Comparison of ENCODE assay signal across 8 cellular contexts in the genomic region with DNA sequence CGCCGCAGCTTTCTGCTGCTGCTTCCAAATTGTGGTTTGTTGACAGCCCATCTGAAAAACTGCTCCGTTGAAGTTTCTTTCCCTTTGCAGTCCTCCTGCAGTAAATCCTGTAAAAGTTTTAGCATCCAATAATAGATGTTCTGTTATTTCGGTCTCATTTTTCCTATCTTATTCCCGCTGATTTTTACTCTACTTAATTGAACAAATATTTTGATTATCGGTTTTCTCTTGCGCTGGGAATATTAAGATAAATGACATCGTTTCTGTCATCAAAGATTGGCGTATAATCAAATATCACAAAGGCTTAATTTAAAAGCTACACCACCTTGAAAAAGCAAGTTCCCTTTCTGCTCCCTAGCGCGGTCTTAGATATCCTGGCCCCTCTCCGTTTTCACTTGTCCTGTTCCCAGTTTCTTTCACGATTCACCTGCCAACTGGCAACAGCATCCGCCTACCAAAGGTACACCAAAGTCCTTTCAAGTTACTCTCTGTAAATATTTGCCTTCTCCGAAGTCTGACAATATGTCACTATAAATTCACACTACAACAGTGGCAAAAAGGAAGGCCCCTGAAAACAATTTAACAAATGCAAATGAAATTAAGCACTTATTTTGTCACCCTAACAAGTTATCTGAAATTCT. TPM values are rescaled to one million over a fixed set of nuclear protein-coding genes. Genes with fewer than 3 reads are reported as not detected.
DNase-seq lines count a peak whose midpoint lies in the region; ATAC-seq and TF ChIP-seq lines count a peak whose summit lies in the region.

No MANE protein-coding gene starts in this region.

- ATAC-seq in HG02970 (IDR thresholded peaks at IDR 0.05; ENCODE audit: low FRiP score, unreplicated experiment) = no peak
- no peak for ATAC-seq in omental fat pad (ENCODE audit: low FRiP score)

- no peaks in the 10 kb centered on the region for H3K9me3 Mint-ChIP-seq in activated naive CD8-positive, alpha-beta T cell (ENCODE audit: low read depth)

- TF ChIP-seq CTCF in AG09309 (IDR thresholded peaks at IDR 0.05; ENCODE audit: control insufficient read depth, insufficient read depth, low read depth, low read length, missing control alignments) (no peak), kidney epithelial cell (IDR thresholded peaks at IDR 0.05; ENCODE audit: insufficient read depth, low read length, poor library complexity, severe bottlenecking) (no peak), omental fat pad (IDR thresholded peaks at IDR 0.05) (no peak)

- POLR2A ChIA-PET in HEK293T (lab: Yijun Ruan, JAX) = interaction anchor here (0.8 to 1.8 kb wide), 2 partner anchors 16 to 113 kb away, joined by 3 to 6 read pairs; no protein-coding TSS in a partner anchor

- H3K4me1 Mint-ChIP-seq in activated naive CD8-positive, alpha-beta T cell (ENCODE audit: low read depth) = peaks cover 40% of the 10 kb centered on the region

- H3K36me3 Mint-ChIP-seq in activated naive CD8-positive, alpha-beta T cell = no peaks in the 10 kb centered on the region

- CTCF ChIA-PET in HEK293T (lab: Yijun Ruan, JAX) = interaction anchor here (0.6 kb wide), 1 partner anchor 8 kb away, joined by 3 read pairs; no protein-coding TSS in a partner anchor

- no peaks in the 10 kb centered on the region for H3K27me3 ChIP-seq in kidney epithelial cell (ENCODE audit: control insufficient read depth, insufficient read depth, low read length)
- H3K27me3 ChIP-seq in stomach smooth muscle (ENCODE audit: control insufficient read depth in 1 of 2, insufficient read depth in 2 of 2, low read length in 2 of 2) = no peaks in the 10 kb centered on the region

- peak overlapping the region; percentile 94 for H3K4me3 Mint-ChIP-seq in activated naive CD8-positive, alpha-beta T cell

- H3K27me3 Mint-ChIP-seq in activated naive CD8-positive, alpha-beta T cell = no peaks in the 10 kb centered on the region

- H3K36me3 ChIP-seq in kidney epithelial cell (ENCODE audit: control insufficient read depth, insufficient read depth, low read length) = no peaks in the 10 kb centered on the region
- no peaks in the 10 kb centered on the region for H3K36me3 ChIP-seq in stomach smooth muscle (ENCODE audit: control insufficient read depth in 2 of 2, insufficient read depth in 2 of 2, low read length in 2 of 2)

- peaks cover 6% of the 10 kb centered on the region for H3K4me1 ChIP-seq in stomach smooth muscle (ENCODE audit: control insufficient read depth, insufficient read depth, low read length)

- no peak for DNase-seq in AG09309 (ENCODE audit: low read depth)
- DNase-seq in HEK293T (ENCODE audit: extremely low spot score) = no peak
- DNase-seq in kidney epithelial cell (ENCODE audit: low read depth) = no peak
- no peak for DNase-seq in DMS114 treated with DMSO at 0.1 percent for 48 hours (lab: John Stamatoyannopoulos, UW; ENCODE audit: unreplicated experiment)
- no peak for DNase-seq in omental fat pad (ENCODE audit: low spot score)

- H3K9ac ChIP-seq in stomach smooth muscle (ENCODE audit: low read length in 2 of 2) = peak overlapping the region; percentile 75 to 87

- H3K9me3 ChIP-seq in stomach smooth muscle (ENCODE audit: control insufficient read depth in 2 of 2, low read length in 2 of 2) = no peaks in the 10 kb centered on the region

- H3K27ac ChIP-seq in stomach smooth muscle (ENCODE audit: low read length) = peak overlapping the region; percentile 49

- peak overlapping the region; percentile 95 for H3K27ac Mint-ChIP-seq in activated naive CD8-positive, alpha-beta T cell

- H3K4me3 ChIP-seq in AG09309 (ENCODE audit: control insufficient read depth, low read depth, low read length) (peak overlapping the region; percentile 84), kidney epithelial cell (ENCODE audit: low read depth, low read length) (peak overlapping the region; percentile 71), stomach smooth muscle (ENCODE audit: low read length in 2 of 2) (peak overlapping the region; percentile 92 to 93)

TF ChIP-seq in HEK293T, 16 proteins besides CTCF, POLR2A, EP300 and RAD21:
- TF ChIP-seq L3MBTL2 (conservative IDR thresholded peaks at IDR 0.05) = peak; percentile 33; the same call in 1 of the 2 replicates
- TF ChIP-seq LEF1 (IDR thresholded peaks at IDR 0.05; ENCODE audit: borderline replicate concordance) = no peak

RNA-seq across cellular contexts. Expression of gene STRN, which starts 1.0 kb away (rescaled TPM):
- 13.0 and 13.5 TPM in 2 replicates for total RNA-seq in kidney epithelial cell
- 10 to 100 TPM; 16.7 to 26.8 (median 21.3) TPM for total RNA-seq in omental fat pad
